In genomic region chr22:48488611-48489456, GRCh38 we compare ENCODE assay signal across 15 cellular contexts.
DNase-seq lines count a peak whose midpoint lies in the region; ATAC-seq and TF ChIP-seq lines count a peak whose summit lies in the region.
"Had no signal": no experiment of that assay in that cellular context is flagged by ENCODE, and none has a peak within 500 bp of the region (broad histone marks: within the 10 kb centered on the region; RNA-seq: fewer than 3 reads in every experiment).

No MANE protein-coding gene starts in this region.

- no peaks in the 10 kb centered on the region for H3K79me2 ChIP-seq in OCI-LY7 (ENCODE audit: insufficient read depth, low read depth, low read length)

- no peak overlapping the region for H2AFZ ChIP-seq in OCI-LY7 (ENCODE audit: low read length)

- CTCF ChIA-PET in WTC11 (lab: Charles Lee): no interaction called here
- CTCF ChIA-PET in OCI-LY7 (lab: Charles Lee; ENCODE audit: unreplicated experiment): no interaction called here

- peak overlapping the region; percentile 10 for H3K27ac ChIP-seq in layer of hippocampus (ENCODE audit: low read depth, low read length)
- H3K27ac ChIP-seq in substantia nigra (ENCODE audit: low read depth, low read length, poor library complexity, severe bottlenecking): peak overlapping the region; percentile 17
- H3K27ac ChIP-seq in OCI-LY7 (ENCODE audit: low read depth, low read length, poor library complexity, severe bottlenecking): no peak overlapping the region

- peaks cover 52% of the 10 kb centered on the region for H3K4me1 Mint-ChIP-seq in WTC11
- H3K4me1 Mint-ChIP-seq: activated T-helper 17 cell treated with anti-CD3 and anti-CD28 coated beads, Interleukin-2, amount 50 U/mL, for 72 hours had no signal

- no peaks in the 10 kb centered on the region for H4K20me1 ChIP-seq in OCI-LY7 (ENCODE audit: insufficient read depth, low read length)

- peaks cover 16% of the 10 kb centered on the region for H3K27me3 ChIP-seq in layer of hippocampus (ENCODE audit: control insufficient read depth, insufficient read depth, low read length)

- no peaks in the 10 kb centered on the region for H3K9me3 ChIP-seq in OCI-LY7 (ENCODE audit: low read length)
- H3K9me3 ChIP-seq: MG63 had no signal

- intact Hi-C loops in OCI-LY7 (cut with micrococcal nuclease; ENCODE audit: unreplicated experiment): no loop called here

- BruUV-seq in OCI-LY7 (replicated peaks; lab: Mats Ljungman, UMichigan): no TSS peak

- no peak overlapping the region for H3K4me2 ChIP-seq in OCI-LY7 (ENCODE audit: low read length)

- H3K9me2 ChIP-seq in OCI-LY7 (ENCODE audit: insufficient read depth, low read length): no peaks in the 10 kb centered on the region

- no peak overlapping the region for H3K4me3 ChIP-seq in OCI-LY7 (ENCODE audit: low read depth, low read length, poor library complexity, severe bottlenecking)

- peaks cover 8% of the 10 kb centered on the region for H3K4me1 ChIP-seq in OCI-LY7 (ENCODE audit: insufficient read depth, low read length, poor library complexity, severe bottlenecking)

- H3K27ac Mint-ChIP-seq in WTC11: no peak overlapping the region
- H3K27ac Mint-ChIP-seq: activated T-helper 17 cell treated with anti-CD3 and anti-CD28 coated beads, Interleukin-2, amount 50 U/mL, for 72 hours; stimulated activated naive CD8-positive, alpha-beta T cell treated with anti-CD3 and anti-CD28 coated beads, Interleukin-15, Interleukin-2, amounts not matched to agents 100 ng/mL and 50 ng/mL, for 24 hours had no signal

- DNase-seq in DMS79 treated with DMSO at 0.1 percent for 48 hours (lab: John Stamatoyannopoulos, UW): peak; percentile 7
- DNase-seq in DMS79 (lab: John Stamatoyannopoulos, UW): no peak
- peak; percentile 72 for DNase-seq in WTC11 (ENCODE audit: low spot score)
- peak in 4 of 49 donors; percentile 20 to 72 (median 50) for DNase-seq in substantia nigra (lab: John Stamatoyannopoulos, UW)
- no peak for DNase-seq in OCI-LY7 (ENCODE audit: low spot score)
- DNase-seq in SIG-M5 (lab: John Stamatoyannopoulos, UW): no peak
- DNase-seq: 8988T; activated CD4-positive, alpha-beta T cell treated with anti-CD3 and anti-CD28 coated beads for 48 hours; DND-41; MG63; NCI-H82 had no signal

- H3K9me3 Mint-ChIP-seq in WTC11: no peaks in the 10 kb centered on the region
- H3K9me3 Mint-ChIP-seq: activated T-helper 17 cell treated with anti-CD3 and anti-CD28 coated beads, Interleukin-2, amount 50 U/mL, for 72 hours; stimulated activated naive CD8-positive, alpha-beta T cell treated with anti-CD3 and anti-CD28 coated beads, Interleukin-15, Interleukin-2, amounts not matched to agents 100 ng/mL and 50 ng/mL, for 24 hours had no signal

- ATAC-seq in WTC11: peak; percentile 33
- no peak for ATAC-seq in HG03378 (IDR thresholded peaks at IDR 0.05; ENCODE audit: unreplicated experiment)
- ATAC-seq: activated T-helper 17 cell treated with anti-CD3 and anti-CD28 coated beads, Interleukin-2, amount 50 U/mL, for 72 hours had no signal

- peaks cover 29% of the 10 kb centered on the region for H3K27me3 Mint-ChIP-seq in WTC11 (ENCODE audit: low read depth)

- no peak for TF ChIP-seq CTCF in WTC11 (IDR thresholded peaks at IDR 0.05)
- TF ChIP-seq CTCF in OCI-LY7 (conservative IDR thresholded peaks at IDR 0.05; ENCODE audit: low read length): no peak

- peak overlapping the region; percentile 58 for H3K4me3 Mint-ChIP-seq in WTC11
- H3K4me3 Mint-ChIP-seq: activated T-helper 17 cell treated with anti-CD3 and anti-CD28 coated beads, Interleukin-2, amount 50 U/mL, for 72 hours; stimulated activated naive CD8-positive, alpha-beta T cell treated with anti-CD3 and anti-CD28 coated beads, Interleukin-15, Interleukin-2, amounts not matched to agents 100 ng/mL and 50 ng/mL, for 24 hours had no signal

- POLR2A ChIA-PET in WTC11 (lab: Charles Lee): no interaction called here
- POLR2A ChIA-PET in OCI-LY7 (lab: Charles Lee): no interaction called here

- 0 out of 2 replicates have a peak, but pooled peaks cover 3% of the 10 kb centered on the region for H3K36me3 Mint-ChIP-seq in WTC11

- H3K36me3 ChIP-seq in OCI-LY7 (ENCODE audit: insufficient read depth, low read length): no peaks in the 10 kb centered on the region
- H3K36me3 ChIP-seq: MG63 had no signal

TF ChIP-seq in WTC11, 78 proteins besides CTCF, POLR2A, EP300 and RAD21:
- TF ChIP-seq, protein P1, sequence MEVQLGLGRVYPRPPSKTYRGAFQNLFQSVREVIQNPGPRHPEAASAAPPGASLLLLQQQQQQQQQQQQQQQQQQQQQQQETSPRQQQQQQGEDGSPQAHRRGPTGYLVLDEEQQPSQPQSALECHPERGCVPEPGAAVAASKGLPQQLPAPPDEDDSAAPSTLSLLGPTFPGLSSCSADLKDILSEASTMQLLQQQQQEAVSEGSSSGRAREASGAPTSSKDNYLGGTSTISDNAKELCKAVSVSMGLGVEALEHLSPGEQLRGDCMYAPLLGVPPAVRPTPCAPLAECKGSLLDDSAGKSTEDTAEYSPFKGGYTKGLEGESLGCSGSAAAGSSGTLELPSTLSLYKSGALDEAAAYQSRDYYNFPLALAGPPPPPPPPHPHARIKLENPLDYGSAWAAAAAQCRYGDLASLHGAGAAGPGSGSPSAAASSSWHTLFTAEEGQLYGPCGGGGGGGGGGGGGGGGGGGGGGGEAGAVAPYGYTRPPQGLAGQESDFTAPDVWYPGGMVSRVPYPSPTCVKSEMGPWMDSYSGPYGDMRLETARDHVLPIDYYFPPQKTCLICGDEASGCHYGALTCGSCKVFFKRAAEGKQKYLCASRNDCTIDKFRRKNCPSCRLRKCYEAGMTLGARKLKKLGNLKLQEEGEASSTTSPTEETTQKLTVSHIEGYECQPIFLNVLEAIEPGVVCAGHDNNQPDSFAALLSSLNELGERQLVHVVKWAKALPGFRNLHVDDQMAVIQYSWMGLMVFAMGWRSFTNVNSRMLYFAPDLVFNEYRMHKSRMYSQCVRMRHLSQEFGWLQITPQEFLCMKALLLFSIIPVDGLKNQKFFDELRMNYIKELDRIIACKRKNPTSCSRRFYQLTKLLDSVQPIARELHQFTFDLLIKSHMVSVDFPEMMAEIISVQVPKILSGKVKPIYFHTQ (CRISPR knock-in tag; IDR thresholded peaks at IDR 0.05): no peak
- TF ChIP-seq FOXP1 (CRISPR knock-in tag; IDR thresholded peaks at IDR 0.05; ENCODE audit: borderline replicate concordance): peak; percentile 59; the same call in 1 of the 2 replicates
- TF ChIP-seq RORB (CRISPR knock-in tag; IDR thresholded peaks at IDR 0.05): no peak
- TF ChIP-seq KAT7 (CRISPR knock-in tag; IDR thresholded peaks at IDR 0.05; ENCODE audit: borderline replicate concordance): 0 out of 2 replicates have a peak, but pooled peaks have one; percentile 35
- TF ChIP-seq SP1 (CRISPR knock-in tag; conservative IDR thresholded peaks at IDR 0.05): 0 out of 2 replicates have a peak, but pooled peaks have one; percentile 31

Comparison
In these comparisons a context has a peak if more than half of its experiments do, and no peak if none do; other contexts are left out.
1. DNase-seq: peak in DMS79 treated with DMSO at 0.1 percent for 48 hours (single experiment) and WTC11 (single experiment); none in DMS79 (single experiment), OCI-LY7 (single experiment) and SIG-M5 (single experiment).